Comparison of ENCODE assay signal across 20 cellular contexts in the genomic region with DNA sequence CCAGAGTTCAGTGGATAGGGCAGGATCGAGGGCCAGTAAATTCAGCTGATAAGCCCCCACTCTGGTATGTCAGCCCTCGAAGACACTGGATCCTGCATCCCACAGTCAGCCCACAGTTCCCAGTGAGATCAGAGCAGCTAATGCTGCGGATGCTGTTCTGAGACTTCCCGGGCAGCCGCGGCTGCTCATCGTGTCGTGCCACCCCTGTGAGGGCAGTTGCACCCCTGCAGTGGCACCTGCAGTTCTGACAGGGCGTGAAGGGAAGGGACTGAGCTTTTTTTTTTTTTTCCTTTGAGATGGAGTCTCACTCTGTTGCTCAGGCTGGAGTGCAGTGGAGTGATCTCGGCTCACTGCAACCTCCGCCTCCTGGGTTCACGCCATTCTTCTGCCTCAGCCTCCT.
"Had no signal": no experiment of that assay in that cellular context is flagged by ENCODE, and none has a peak within 500 bp of the region (broad histone marks: within the 10 kb centered on the region; RNA-seq: fewer than 3 reads in every experiment).

No MANE protein-coding gene starts in this region.

- H3K27ac Mint-ChIP-seq: neural progenitor cell had no signal

- H3K27me3 Mint-ChIP-seq: naive B cell; stimulated activated naive B cell treated with anti-CD40 and anti-IgM and Interleukin-4, amounts not matched to agents 10 μg/mL and 1 μg/mL and 100 μg/mL, for 72 hours had no signal

- DNase-seq: activated CD4-positive, alpha-beta T cell treated with anti-CD3 and anti-CD28 coated beads, Interleukin-2, amount 50 U/mL, for 1 hour; activated naive CD4-positive, alpha-beta T cell treated with anti-CD3 and anti-CD28 coated beads, Interleukin-2, amount 50 U/mL, for 16 hours; activated T-cell treated with anti-CD3 and anti-CD28 coated beads for 4 hours; amygdala; brain microvascular endothelial cell; cerebellar nuclear complex; effector CD8-positive, alpha-beta T cell; heart left ventricle; mammary epithelial cell; naive B cell; ovary; stimulated activated CD4-positive, alpha-beta T cell treated with anti-CD3 and anti-CD28 coated beads, Interleukin-2, amount 100 ng/mL, for 48 hours; stimulated activated naive B cell treated with anti-CD40 and anti-IgM and Interleukin-4, amounts not matched to agents 10 μg/mL and 1 μg/mL and 100 μg/mL, for 72 hours; T-helper 1 cell; T1000; tibial artery; uterus had no signal

- H3K27me3 ChIP-seq: brain microvascular endothelial cell, heart left ventricle, neural progenitor cell, ovary, tibial artery, uterus had no signal

- H3K4me1 ChIP-seq: neural progenitor cell, uterus had no signal

- H3K9me3 ChIP-seq: heart left ventricle, ovary, tibial artery, uterus had no signal

- H3K9me3 Mint-ChIP-seq: naive B cell; neural progenitor cell; stimulated activated naive B cell treated with anti-CD40 and anti-IgM and Interleukin-4, amounts not matched to agents 10 μg/mL and 1 μg/mL and 100 μg/mL, for 72 hours had no signal

- H3K4me3 ChIP-seq: heart left ventricle, neural progenitor cell, ovary, tibial artery, uterus had no signal

- H3K4me3 Mint-ChIP-seq: neural progenitor cell; stimulated activated naive B cell treated with anti-CD40 and anti-IgM and Interleukin-4, amounts not matched to agents 10 μg/mL and 1 μg/mL and 100 μg/mL, for 72 hours had no signal

- H3K27ac ChIP-seq: brain microvascular endothelial cell, heart left ventricle, neural progenitor cell, ovary, tibial artery, uterus had no signal

- ATAC-seq: activated CD4-positive, CD25-positive, alpha-beta regulatory T cell treated with anti-CD3 and anti-CD28 coated beads, Interleukin-2, amount 50 U/mL, for 24 hours; heart left ventricle; left lobe of liver; stimulated activated naive B cell treated with anti-CD40 and anti-IgM and Interleukin-4, amounts not matched to agents 10 μg/mL and 1 μg/mL and 100 μg/mL, for 72 hours had no signal

- H3K36me3 ChIP-seq: neural progenitor cell, ovary, uterus had no signal
